In the genomic region with DNA sequence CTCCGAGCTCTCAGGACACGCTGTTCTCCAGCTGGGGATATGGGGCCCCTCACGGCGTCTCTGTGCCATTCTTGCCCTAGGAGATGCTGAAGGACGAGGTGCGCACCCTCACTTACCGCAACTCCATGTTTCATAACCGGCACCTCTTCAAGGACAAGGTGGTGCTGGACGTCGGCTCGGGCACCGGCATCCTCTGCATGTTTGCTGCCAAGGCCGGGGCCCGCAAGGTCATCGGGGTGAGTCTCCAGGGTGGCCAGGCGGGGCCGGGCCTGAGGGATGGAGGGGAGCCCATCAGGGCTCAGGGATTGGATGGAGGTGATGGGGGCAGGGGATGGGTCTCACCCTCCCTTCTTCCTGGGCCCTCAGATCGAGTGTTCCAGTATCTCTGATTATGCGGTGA, we compare ENCODE assay signal across 1 cellular context.
A peak's percentile ranks its signal among the peaks of the same experiment; 100 is the strongest.
TF ChIP-seq lines count a peak whose summit lies in the region.

No MANE protein-coding gene starts in this region.

TF ChIP-seq in A549, 52 proteins besides CTCF, POLR2A, EP300 and RAD21 (continued from another document):
- TF ChIP-seq, protein P1, sequence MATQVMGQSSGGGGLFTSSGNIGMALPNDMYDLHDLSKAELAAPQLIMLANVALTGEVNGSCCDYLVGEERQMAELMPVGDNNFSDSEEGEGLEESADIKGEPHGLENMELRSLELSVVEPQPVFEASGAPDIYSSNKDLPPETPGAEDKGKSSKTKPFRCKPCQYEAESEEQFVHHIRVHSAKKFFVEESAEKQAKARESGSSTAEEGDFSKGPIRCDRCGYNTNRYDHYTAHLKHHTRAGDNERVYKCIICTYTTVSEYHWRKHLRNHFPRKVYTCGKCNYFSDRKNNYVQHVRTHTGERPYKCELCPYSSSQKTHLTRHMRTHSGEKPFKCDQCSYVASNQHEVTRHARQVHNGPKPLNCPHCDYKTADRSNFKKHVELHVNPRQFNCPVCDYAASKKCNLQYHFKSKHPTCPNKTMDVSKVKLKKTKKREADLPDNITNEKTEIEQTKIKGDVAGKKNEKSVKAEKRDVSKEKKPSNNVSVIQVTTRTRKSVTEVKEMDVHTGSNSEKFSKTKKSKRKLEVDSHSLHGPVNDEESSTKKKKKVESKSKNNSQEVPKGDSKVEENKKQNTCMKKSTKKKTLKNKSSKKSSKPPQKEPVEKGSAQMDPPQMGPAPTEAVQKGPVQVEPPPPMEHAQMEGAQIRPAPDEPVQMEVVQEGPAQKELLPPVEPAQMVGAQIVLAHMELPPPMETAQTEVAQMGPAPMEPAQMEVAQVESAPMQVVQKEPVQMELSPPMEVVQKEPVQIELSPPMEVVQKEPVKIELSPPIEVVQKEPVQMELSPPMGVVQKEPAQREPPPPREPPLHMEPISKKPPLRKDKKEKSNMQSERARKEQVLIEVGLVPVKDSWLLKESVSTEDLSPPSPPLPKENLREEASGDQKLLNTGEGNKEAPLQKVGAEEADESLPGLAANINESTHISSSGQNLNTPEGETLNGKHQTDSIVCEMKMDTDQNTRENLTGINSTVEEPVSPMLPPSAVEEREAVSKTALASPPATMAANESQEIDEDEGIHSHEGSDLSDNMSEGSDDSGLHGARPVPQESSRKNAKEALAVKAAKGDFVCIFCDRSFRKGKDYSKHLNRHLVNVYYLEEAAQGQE (IDR thresholded peaks at IDR 0.05), result no peak
- TF ChIP-seq ZC3H11A (IDR thresholded peaks at IDR 0.05) (no peak), TFCP2L1 (CRISPR knock-in tag; IDR thresholded peaks at IDR 0.05) (0 out of 2 replicates have a peak, but pooled peaks have one; percentile 48)
